ENCODE assay signal across 7 cellular contexts in genomic region chr12:69388371-69388770, GRCh38. TPM values are rescaled to one million over a fixed set of nuclear protein-coding genes. Genes with fewer than 3 reads are reported as not detected.
A peak's percentile ranks its signal among the peaks of the same experiment; 100 is the strongest.
DNase-seq lines count a peak whose midpoint lies in the region; ATAC-seq and TF ChIP-seq lines count a peak whose summit lies in the region.

No MANE protein-coding gene starts in this region.

- no peaks in the 10 kb centered on the region for H3K4me1 ChIP-seq in breast epithelium

- peak; percentile 26 for TF ChIP-seq CTCF in GM12865 (IDR thresholded peaks at IDR 0.05; ENCODE audit: insufficient read depth, low read depth, low read length, missing control alignments)
- peak; percentile 37 to 61 (median 49) for TF ChIP-seq CTCF in breast epithelium (IDR thresholded peaks at IDR 0.05)
- TF ChIP-seq CTCF in mesothelial cell of epicardium (IDR thresholded peaks at IDR 0.05; ENCODE audit: unreplicated experiment) = peak; percentile 73

- no peaks in the 10 kb centered on the region for H3K27me3 ChIP-seq in breast epithelium

- peaks cover 5% of the 10 kb centered on the region for H3K36me3 Mint-ChIP-seq in mesothelial cell of epicardium
- peaks cover 42% of the 10 kb centered on the region for H3K36me3 Mint-ChIP-seq in activated CD8-positive, alpha-beta memory T cell treated with anti-CD3 and anti-CD28 coated beads, Interleukin-2, amount 10 ng/mL, durations not matched to agents 7 days and 5 days

- no peak for TF ChIP-seq POLR2A in breast epithelium (IDR thresholded peaks at IDR 0.05)

- no peak overlapping the region for H3K4me3 Mint-ChIP-seq in mesothelial cell of epicardium
- H3K4me3 Mint-ChIP-seq in activated CD8-positive, alpha-beta memory T cell treated with anti-CD3 and anti-CD28 coated beads, Interleukin-2, amount 10 ng/mL, durations not matched to agents 7 days and 5 days = no peak overlapping the region

- H3K4me3 ChIP-seq in GM12865 (ENCODE audit: low read depth, low read length) (no peak overlapping the region), breast epithelium (no peak overlapping the region)

- ATAC-seq in activated CD8-positive, alpha-beta memory T cell treated with anti-CD3 and anti-CD28 coated beads, Interleukin-2, amount 10 ng/mL, durations not matched to agents 7 days and 5 days = no peak
- no peak for ATAC-seq in GM21390 (IDR thresholded peaks at IDR 0.05; ENCODE audit: unreplicated experiment)

- CTCF ChIA-PET in activated CD8-positive, alpha-beta memory T cell treated with anti-CD3 and anti-CD28 coated beads, Interleukin-2, amount 10 ng/mL, durations not matched to agents 7 days and 5 days (lab: Charles Lee) = interaction anchor here (0.6 to 3.4 kb wide), 3 partner anchors 25 to 182 kb away, joined by 3 to 14 read pairs (median 4); no protein-coding TSS in a partner anchor

- H3K4me1 Mint-ChIP-seq in mesothelial cell of epicardium = peaks cover 13% of the 10 kb centered on the region
- peaks cover 6% of the 10 kb centered on the region for H3K4me1 Mint-ChIP-seq in activated CD8-positive, alpha-beta memory T cell treated with anti-CD3 and anti-CD28 coated beads, Interleukin-2, amount 10 ng/mL, durations not matched to agents 7 days and 5 days

- no peak overlapping the region for H3K27ac ChIP-seq in breast epithelium

- H3K9me3 Mint-ChIP-seq in mesothelial cell of epicardium = no peaks in the 10 kb centered on the region
- H3K9me3 Mint-ChIP-seq in activated CD8-positive, alpha-beta memory T cell treated with anti-CD3 and anti-CD28 coated beads, Interleukin-2, amount 10 ng/mL, durations not matched to agents 7 days and 5 days (ENCODE audit: low read depth) = no peaks in the 10 kb centered on the region

- intact Hi-C loops in breast epithelium (cut with DNase I; ENCODE audit: low total_unique reads) = no loop called here

- H3K36me3 ChIP-seq in breast epithelium = peaks cover 4% of the 10 kb centered on the region

- no peaks in the 10 kb centered on the region for H3K9me3 ChIP-seq in breast epithelium

- DNase-seq in GM12865 (ENCODE audit: low read depth) = peak; percentile 47
- peak; percentile 36 for DNase-seq in MV-4-11 (lab: John Stamatoyannopoulos, UW)
- DNase-seq in breast epithelium (ENCODE audit: low spot score in 2 of 2) = no peak
- no peak for DNase-seq in mesothelial cell of epicardium (ENCODE audit: low spot score in 2 of 2, unreplicated experiment in 2 of 2)
- no peak for DNase-seq in iPS-NIHi7 (ENCODE audit: extremely low spot score)
- DNase-seq in activated CD8-positive, alpha-beta memory T cell treated with anti-CD3 and anti-CD28 coated beads, Interleukin-2, amount 10 ng/mL, durations not matched to agents 7 days and 5 days = no peak

- H3K27ac Mint-ChIP-seq in mesothelial cell of epicardium = no peak overlapping the region
- H3K27ac Mint-ChIP-seq in activated CD8-positive, alpha-beta memory T cell treated with anti-CD3 and anti-CD28 coated beads, Interleukin-2, amount 10 ng/mL, durations not matched to agents 7 days and 5 days = no peak overlapping the region

- no peaks in the 10 kb centered on the region for H3K27me3 Mint-ChIP-seq in mesothelial cell of epicardium (ENCODE audit: low read depth)
- no peaks in the 10 kb centered on the region for H3K27me3 Mint-ChIP-seq in activated CD8-positive, alpha-beta memory T cell treated with anti-CD3 and anti-CD28 coated beads, Interleukin-2, amount 10 ng/mL, durations not matched to agents 7 days and 5 days

RNA-seq across cellular contexts. Expression of gene YEATS4, which starts 28.8 kb away (rescaled TPM):
- total RNA-seq in breast epithelium = 10 to 100 TPM; 13.8 to 23.0 (median 16.1) TPM
- total RNA-seq in mesothelial cell of epicardium = 19.5 to 21.5 TPM (median 20.7 TPM) in 3 replicates
- total RNA-seq in activated CD8-positive, alpha-beta memory T cell treated with anti-CD3 and anti-CD28 coated beads, Interleukin-2, amount 10 ng/mL, durations not matched to agents 7 days and 5 days = 10 to 100 TPM; 40.9 to 47.3 TPM

RNA-seq across cellular contexts. Expression of gene LYZ, which starts 40.2 kb away (rescaled TPM):
- 10 to 100 TPM; 13.4 to 99.9 (median 57.1) TPM for total RNA-seq in breast epithelium
- 0.34 to 0.60 TPM (median 0.47 TPM) in 3 replicates for total RNA-seq in mesothelial cell of epicardium
- total RNA-seq in activated CD8-positive, alpha-beta memory T cell treated with anti-CD3 and anti-CD28 coated beads, Interleukin-2, amount 10 ng/mL, durations not matched to agents 7 days and 5 days = under 1 TPM in 1 of 2 experiments, not detected in 1; 0.21 TPM

Comparison
In these comparisons a context has a peak if more than half of its experiments do, and no peak if none do; other contexts are left out.
1. DNase-seq: peak in GM12865 (single experiment) and MV-4-11 (single experiment); none in breast epithelium (0 of 2), mesothelial cell of epicardium (0 of 2), iPS-NIHi7 (single experiment) and activated CD8-positive, alpha-beta memory T cell treated with anti-CD3 and anti-CD28 coated beads, Interleukin-2, amount 10 ng/mL, durations not matched to agents 7 days and 5 days (single experiment).
2. Peak in every context shown above with its lines, with median percentiles within 50 percentile points of each other: CTCF ChIP-seq.